22 cellular contexts compared by ENCODE assay signal in genomic region chrX:136736690-136737089, GRCh38.
"Had no signal": no experiment of that assay in that cellular context is flagged by ENCODE, and none has a peak within 500 bp of the region (broad histone marks: within the 10 kb centered on the region; RNA-seq: fewer than 3 reads in every experiment).

No MANE protein-coding gene starts in this region.

- H3K36me3 ChIP-seq: breast epithelium, colonic mucosa, neural progenitor cell, tibial artery had no signal

- H3K36me3 Mint-ChIP-seq: neural progenitor cell had no signal

- H3K4me3 Mint-ChIP-seq: activated naive CD8-positive, alpha-beta T cell treated with anti-CD3 and anti-CD28 coated beads for 36 hours; activated T-cell treated with anti-CD3 and anti-CD28 coated beads, Interleukin-2, amount 50 U/mL, for 4 hours; naive thymus-derived CD8-positive, alpha-beta T cell; neural progenitor cell; stimulated activated effector memory CD8-positive, alpha-beta T cell treated with anti-CD3 and anti-CD28 coated beads, Interleukin-12 subunit alpha, Interleukin-12 subunit beta, amount 100 ng/mL, for 72 hours; stimulated activated naive CD8-positive, alpha-beta T cell treated with anti-CD3 and anti-CD28 coated beads, Interleukin-15, amount 100 ng/mL, for 72 hours had no signal

- H3K9me3 Mint-ChIP-seq: activated naive CD8-positive, alpha-beta T cell treated with anti-CD3 and anti-CD28 coated beads for 36 hours; activated T-cell treated with anti-CD3 and anti-CD28 coated beads, Interleukin-2, amount 50 U/mL, for 4 hours; naive thymus-derived CD8-positive, alpha-beta T cell; stimulated activated effector memory CD8-positive, alpha-beta T cell treated with anti-CD3 and anti-CD28 coated beads, Interleukin-12 subunit alpha, Interleukin-12 subunit beta, amount 100 ng/mL, for 72 hours; stimulated activated naive CD8-positive, alpha-beta T cell treated with anti-CD3 and anti-CD28 coated beads, Interleukin-15, amount 100 ng/mL, for 72 hours had no signal

- H3K9me3 ChIP-seq: breast epithelium, colonic mucosa, esophagus muscularis mucosa, gastroesophageal sphincter, tibial artery had no signal

- H3K27me3 Mint-ChIP-seq: activated naive CD8-positive, alpha-beta T cell treated with anti-CD3 and anti-CD28 coated beads for 36 hours; naive thymus-derived CD8-positive, alpha-beta T cell; progenitor cell of endocrine pancreas; stimulated activated naive CD8-positive, alpha-beta T cell treated with anti-CD3 and anti-CD28 coated beads, Interleukin-15, amount 100 ng/mL, for 72 hours had no signal

- H3K4me3 ChIP-seq: breast epithelium, colonic mucosa, dorsolateral prefrontal cortex, esophagus muscularis mucosa, gastroesophageal sphincter, lung, neural progenitor cell, tibial artery had no signal

- H3K4me1 ChIP-seq: breast epithelium, colonic mucosa, gastroesophageal sphincter, neural progenitor cell had no signal

- ATAC-seq: activated T-cell treated with anti-CD3 and anti-CD28 coated beads, Interleukin-2, amount 50 U/mL, for 4 hours; gastroesophageal sphincter; left colon; naive thymus-derived CD8-positive, alpha-beta T cell; stimulated activated effector memory CD8-positive, alpha-beta T cell treated with anti-CD3 and anti-CD28 coated beads, Interleukin-12 subunit alpha, Interleukin-12 subunit beta, amount 100 ng/mL, for 72 hours; stimulated activated naive CD8-positive, alpha-beta T cell treated with anti-CD3 and anti-CD28 coated beads, Interleukin-15, amount 100 ng/mL, for 72 hours had no signal

- DNase-seq: activated CD4-positive, alpha-beta T cell treated with anti-CD3 and anti-CD28 coated beads for 48 hours; activated CD8-positive, alpha-beta memory T cell treated with anti-CD3 and anti-CD28 coated beads for 24 hours; activated CD8-positive, alpha-beta memory T cell treated with anti-CD3 and anti-CD28 coated beads, Interleukin-2, amount 50 U/mL, for 4 hours; activated naive CD4-positive, alpha-beta T cell treated with Interleukin-2 at 50 U/mL for 16 hours; activated naive CD8-positive, alpha-beta T cell treated with anti-CD3 and anti-CD28 coated beads for 36 hours; activated T-cell treated with anti-CD3 and anti-CD28 coated beads, Interleukin-2, amount 50 U/mL, for 4 hours; colonic mucosa; dorsolateral prefrontal cortex; head of caudate nucleus; left colon; naive thymus-derived CD8-positive, alpha-beta T cell; right cardiac atrium; stimulated activated CD4-positive, alpha-beta T cell treated with anti-CD3 and anti-CD28 coated beads, Interleukin-1b, Interleukin-23, amount 100 ng/mL, for 48 hours; stimulated activated naive CD8-positive, alpha-beta T cell treated with anti-CD3 and anti-CD28 coated beads, Interleukin-15, amount 100 ng/mL, for 72 hours; tibial artery had no signal

- H3K27me3 ChIP-seq: colonic mucosa, esophagus muscularis mucosa, gastroesophageal sphincter, neural progenitor cell, tibial artery had no signal

- H3K27ac Mint-ChIP-seq: activated naive CD8-positive, alpha-beta T cell treated with anti-CD3 and anti-CD28 coated beads for 36 hours; neural progenitor cell; progenitor cell of endocrine pancreas; stimulated activated effector memory CD8-positive, alpha-beta T cell treated with anti-CD3 and anti-CD28 coated beads, Interleukin-12 subunit alpha, Interleukin-12 subunit beta, amount 100 ng/mL, for 72 hours had no signal

- H3K27ac ChIP-seq: breast epithelium, colonic mucosa, dorsolateral prefrontal cortex, esophagus muscularis mucosa, gastroesophageal sphincter, neural progenitor cell, tibial artery had no signal
